In the genomic region with DNA sequence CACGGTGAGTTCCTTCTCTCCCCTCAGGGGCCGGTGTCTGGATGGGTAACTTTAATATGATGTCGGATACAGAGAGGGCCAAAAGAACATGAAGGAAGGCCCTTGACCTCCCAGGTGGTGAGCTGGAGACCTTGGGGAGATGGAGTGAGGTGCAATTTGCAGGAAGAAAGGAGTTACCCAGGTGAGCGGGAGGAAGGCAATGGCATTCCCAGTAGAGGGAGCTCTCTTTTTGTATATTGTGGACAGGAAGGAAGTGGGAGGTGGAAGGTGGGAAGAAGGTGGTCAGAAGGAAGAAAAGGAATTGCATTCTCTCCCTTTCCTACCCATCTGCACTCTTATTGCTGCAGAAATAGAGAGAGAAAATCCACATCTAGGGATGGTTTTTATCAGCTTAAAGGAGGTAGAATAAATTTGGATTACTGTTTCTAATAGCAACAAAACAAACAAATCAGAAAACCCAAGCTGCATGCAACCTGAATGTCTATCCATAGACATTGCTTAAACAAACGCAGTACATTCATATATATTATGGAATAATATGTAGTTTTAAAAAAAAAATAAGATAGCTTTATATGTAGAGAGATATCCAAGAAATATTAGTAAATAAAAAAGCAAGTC, we compare ENCODE assay signal across 9 cellular contexts.
A peak's percentile ranks its signal among the peaks of the same experiment; 100 is the strongest.
DNase-seq lines count a peak whose midpoint lies in the region; ATAC-seq, FAIRE-seq and TF ChIP-seq lines count a peak whose summit lies in the region.
"Had no signal": no experiment of that assay in that cellular context is flagged by ENCODE, and none has a peak within 500 bp of the region (broad histone marks: within the 10 kb centered on the region; RNA-seq: fewer than 3 reads in every experiment).

No MANE protein-coding gene starts in this region.

- DNase-seq in COR-L47 (lab: John Stamatoyannopoulos, UW) (peak; percentile 79), LoVo (ENCODE audit: low spot score) (peak; percentile 59), SK-N-DZ (ENCODE audit: low spot score) (peak; percentile 39), keratinocyte (ENCODE audit: low read depth, low spot score) (no peak), HPDE6-E6E7 (ENCODE audit: extremely low spot score) (no peak)
- DNase-seq in effector memory CD8-positive, alpha-beta T cell: no peak
- DNase-seq: activated CD8-positive, alpha-beta memory T cell treated with anti-CD3 and anti-CD28 coated beads, Interleukin-2, amount 10 ng/mL, durations not matched to agents 7 days and 5 days had no signal

- no peak for ATAC-seq in effector memory CD8-positive, alpha-beta T cell (replicated peaks)
- ATAC-seq in HG03571 (IDR thresholded peaks at IDR 0.05; ENCODE audit: unreplicated experiment) (no peak), HG03175 (IDR thresholded peaks at IDR 0.05; ENCODE audit: unreplicated experiment) (no peak)
- ATAC-seq: activated CD8-positive, alpha-beta memory T cell treated with anti-CD3 and anti-CD28 coated beads, Interleukin-2, amount 10 ng/mL, durations not matched to agents 7 days and 5 days had no signal

- H3K36me3 ChIP-seq in keratinocyte (ENCODE audit: control insufficient read depth in 2 of 2, extremely low read depth in 1 of 2, insufficient read depth in 2 of 2, low read length in 2 of 2): no peaks in the 10 kb centered on the region

- peak; percentile 74 to 88 (median 88) for TF ChIP-seq CTCF in keratinocyte (optimal IDR thresholded peaks at IDR 0.05 in 1 of 3, IDR thresholded peaks at IDR 0.05 in 1 of 3, conservative IDR thresholded peaks at IDR 0.05 in 1 of 3; ENCODE audit: extremely low read depth in 1 of 3, insufficient read depth in 2 of 3, low read length in 3 of 3)

- peak overlapping the region; percentile 2 for H3K9ac ChIP-seq in keratinocyte (ENCODE audit: control insufficient read depth, extremely low read depth, insufficient read depth, low read length)

- peaks cover 37% of the 10 kb centered on the region for H3K4me1 ChIP-seq in keratinocyte (ENCODE audit: control insufficient read depth, extremely low read depth, insufficient read depth, low read length)

- H3K79me2 ChIP-seq in keratinocyte (ENCODE audit: control insufficient read depth, insufficient read depth, low read length): no peaks in the 10 kb centered on the region

- no peaks in the 10 kb centered on the region for H3K27me3 ChIP-seq in keratinocyte (ENCODE audit: control insufficient read depth, extremely low read depth, insufficient read depth, low read length)

- H3K27ac ChIP-seq in keratinocyte (ENCODE audit: control insufficient read depth, insufficient read depth, low read length): peak overlapping the region; percentile 26

- no peak overlapping the region for H3K4me3 Mint-ChIP-seq in effector memory CD8-positive, alpha-beta T cell
- H3K4me3 Mint-ChIP-seq: activated CD8-positive, alpha-beta memory T cell treated with anti-CD3 and anti-CD28 coated beads, Interleukin-2, amount 10 ng/mL, durations not matched to agents 7 days and 5 days had no signal

- H4K20me1 ChIP-seq in keratinocyte (ENCODE audit: control insufficient read depth, extremely low read depth, insufficient read depth, low read length): no peaks in the 10 kb centered on the region

- no peaks in the 10 kb centered on the region for H3K9me1 ChIP-seq in keratinocyte (ENCODE audit: control insufficient read depth, extremely low read depth, insufficient read depth, low read length)

- peaks cover 2% of the 10 kb centered on the region for H3K36me3 Mint-ChIP-seq in effector memory CD8-positive, alpha-beta T cell (ENCODE audit: insufficient read depth)
- H3K36me3 Mint-ChIP-seq: activated CD8-positive, alpha-beta memory T cell treated with anti-CD3 and anti-CD28 coated beads, Interleukin-2, amount 10 ng/mL, durations not matched to agents 7 days and 5 days had no signal

- no peaks in the 10 kb centered on the region for H3K4me1 Mint-ChIP-seq in effector memory CD8-positive, alpha-beta T cell (ENCODE audit: low read depth in 2 of 2)
- H3K4me1 Mint-ChIP-seq: activated CD8-positive, alpha-beta memory T cell treated with anti-CD3 and anti-CD28 coated beads, Interleukin-2, amount 10 ng/mL, durations not matched to agents 7 days and 5 days had no signal

- no peaks in the 10 kb centered on the region for H3K9me3 ChIP-seq in keratinocyte (ENCODE audit: control insufficient read depth, low read depth, low read length)

- dilution Hi-C loops in keratinocyte (cut with MboI; ENCODE audit: extremely low pct_ligation_motif_present, low sequenced_read_pairs): loop anchor here (25.0 kb wide), 1 partner anchor 173 kb away; the partner anchor contains the start of gene TSC22D2

- H2AFZ ChIP-seq in keratinocyte (ENCODE audit: control insufficient read depth, low read length): peak overlapping the region; percentile 46

- H3K4me3 ChIP-seq in keratinocyte (ENCODE audit: control insufficient read depth in 2 of 3, extremely low read depth in 1 of 3, insufficient read depth in 2 of 3, low read depth in 1 of 3, low read length in 3 of 3): peak overlapping the region; percentile 11 to 44 (median 42)

- H3K27me3 Mint-ChIP-seq in effector memory CD8-positive, alpha-beta T cell: peaks cover 14 to 33% of the 10 kb centered on the region in 2 donors

- no peak overlapping the region for H3K27ac Mint-ChIP-seq in effector memory CD8-positive, alpha-beta T cell
- H3K27ac Mint-ChIP-seq: activated CD8-positive, alpha-beta memory T cell treated with anti-CD3 and anti-CD28 coated beads, Interleukin-2, amount 10 ng/mL, durations not matched to agents 7 days and 5 days had no signal

- FAIRE-seq in keratinocyte (lab: Jason Lieb, UNC): peak; percentile 23

- peak overlapping the region; percentile 84 for H3K4me2 ChIP-seq in keratinocyte (ENCODE audit: control insufficient read depth, extremely low read depth, insufficient read depth, low read depth, low read length)

- H3K9me3 Mint-ChIP-seq in effector memory CD8-positive, alpha-beta T cell: no peaks in the 10 kb centered on the region

Comparison
In these comparisons a context has a peak if more than half of its experiments do, and no peak if none do; other contexts are left out.
1. DNase-seq: peak in COR-L47 (single experiment), LoVo (single experiment) and SK-N-DZ (single experiment); none in keratinocyte (single experiment), effector memory CD8-positive, alpha-beta T cell (0 of 3) and HPDE6-E6E7 (single experiment).